ENCODE assay signal across 9 cellular contexts in genomic region chr10:50512214-50512595, GRCh38.
DNase-seq lines count a peak whose midpoint lies in the region; ATAC-seq and TF ChIP-seq lines count a peak whose summit lies in the region.
"Had no signal": no experiment of that assay in that cellular context is flagged by ENCODE, and none has a peak within 500 bp of the region (broad histone marks: within the 10 kb centered on the region; RNA-seq: fewer than 3 reads in every experiment).

No MANE protein-coding gene starts in this region.

- peaks cover 21 to 33% of the 10 kb centered on the region in 2 donors for H3K4me1 ChIP-seq in adrenal gland (replicated peaks in 1 of 2)

- peak overlapping the region in 4 of 5 donors; percentile 55 to 72 (median 64) for H3K27ac ChIP-seq in adrenal gland

- H3K27me3 Mint-ChIP-seq in T-helper 2 cell treated with Interferon-gamma antibody and Interleukin-4, amounts not matched to agents 5 μg/mL and 100 μg/mL, for 36 hours (ENCODE audit: low read depth): peaks cover 14% of the 10 kb centered on the region
- H3K27me3 Mint-ChIP-seq in natural killer cell (ENCODE audit: low read depth in 2 of 2): no peaks in the 10 kb centered on the region

- no peaks in the 10 kb centered on the region for H3K9me3 ChIP-seq in adrenal gland (replicated peaks in 1 of 3)

- peak overlapping the region; percentile 56 for H3K4me3 Mint-ChIP-seq in T-helper 2 cell treated with Interferon-gamma antibody and Interleukin-4, amounts not matched to agents 5 μg/mL and 100 μg/mL, for 36 hours
- H3K4me3 Mint-ChIP-seq in natural killer cell: peak overlapping the region; percentile 48

- TF ChIP-seq CTCF in adrenal gland (IDR thresholded peaks at IDR 0.05): no peak
- TF ChIP-seq CTCF in natural killer cell (IDR thresholded peaks at IDR 0.05): no peak

- no peak for DNase-seq in T-helper 2 cell treated with Interferon-gamma antibody and Interleukin-4, amounts not matched to agents 5 μg/mL and 100 μg/mL, for 36 hours (ENCODE audit: low spot score)
- DNase-seq in T-helper 2 cell (no peak), adrenal gland (peak in 4 of 7 donors; percentile 34 to 46 (median 40)), natural killer cell (no peak), NCI-H2029 (lab: John Stamatoyannopoulos, UW) (no peak), hepatic stellate cell (ENCODE audit: low spot score) (no peak)
- DNase-seq in activated CD4-positive, CD25-positive, alpha-beta regulatory T cell treated with anti-CD3 and anti-CD28 coated beads, Interleukin-2, amount 50 U/mL, for 72 hours: no peak
- DNase-seq: NCI-H1694 treated with DMSO at 0.1 percent for 48 hours had no signal

- no peak overlapping the region for H3K4me3 ChIP-seq in adrenal gland

- H3K27ac Mint-ChIP-seq in T-helper 2 cell treated with Interferon-gamma antibody and Interleukin-4, amounts not matched to agents 5 μg/mL and 100 μg/mL, for 36 hours: peak overlapping the region; percentile 75
- H3K27ac Mint-ChIP-seq in natural killer cell: peak overlapping the region; percentile 65 to 83

- no peaks in the 10 kb centered on the region for H3K27me3 ChIP-seq in adrenal gland

- WGBS in adrenal gland, 4 donors: 25 to 54% (median 49%) methylated on average over 1 of the region's 1 CpG

- no peak for TF ChIP-seq POLR2A in adrenal gland (IDR thresholded peaks at IDR 0.05)

- H3K4me1 Mint-ChIP-seq in T-helper 2 cell treated with Interferon-gamma antibody and Interleukin-4, amounts not matched to agents 5 μg/mL and 100 μg/mL, for 36 hours (ENCODE audit: low read depth): peaks cover 72% of the 10 kb centered on the region
- peaks cover 39 to 46% of the 10 kb centered on the region in 2 donors for H3K4me1 Mint-ChIP-seq in natural killer cell

- no peaks in the 10 kb centered on the region for H3K9me3 Mint-ChIP-seq in T-helper 2 cell treated with Interferon-gamma antibody and Interleukin-4, amounts not matched to agents 5 μg/mL and 100 μg/mL, for 36 hours
- H3K9me3 Mint-ChIP-seq in natural killer cell: no peaks in the 10 kb centered on the region

- ATAC-seq in HG03139 (IDR thresholded peaks at IDR 0.05; ENCODE audit: unreplicated experiment): peak; percentile 16
- no peak for ATAC-seq in natural killer cell

- H3K36me3 ChIP-seq in adrenal gland (replicated peaks in 1 of 2): no peaks in the 10 kb centered on the region

- intact Hi-C loops in adrenal gland (cut with DNase I) (no loop called here), natural killer cell (cut with micrococcal nuclease) (no loop called here)

- peaks cover 2% of the 10 kb centered on the region for H3K36me3 Mint-ChIP-seq in T-helper 2 cell treated with Interferon-gamma antibody and Interleukin-4, amounts not matched to agents 5 μg/mL and 100 μg/mL, for 36 hours (ENCODE audit: low read depth)
- H3K36me3 Mint-ChIP-seq in natural killer cell: no peaks in the 10 kb centered on the region

Comparison
In these comparisons a context has a peak if more than half of its experiments do, and no peak if none do; other contexts are left out.
1. DNase-seq: peak in adrenal gland (4 of 7); none in T-helper 2 cell treated with Interferon-gamma antibody and Interleukin-4, amounts not matched to agents 5 μg/mL and 100 μg/mL, for 36 hours (single experiment), T-helper 2 cell (0 of 5), natural killer cell (single experiment), NCI-H2029 (single experiment), activated CD4-positive, CD25-positive, alpha-beta regulatory T cell treated with anti-CD3 and anti-CD28 coated beads, Interleukin-2, amount 50 U/mL, for 72 hours (single experiment) and hepatic stellate cell (single experiment).